Comparison of ENCODE assay signal across 18 cellular contexts in genomic region chr10:27197980-27198645, GRCh38. TPM values are rescaled to one million over a fixed set of nuclear protein-coding genes. Genes with fewer than 3 reads are reported as not detected.
DNase-seq lines count a peak whose midpoint lies in the region; ATAC-seq, FAIRE-seq and TF ChIP-seq lines count a peak whose summit lies in the region.
"Had no signal": no experiment of that assay in that cellular context is flagged by ENCODE, and none has a peak within 500 bp of the region (broad histone marks: within the 10 kb centered on the region; RNA-seq: fewer than 3 reads in every experiment).

No MANE protein-coding gene starts in this region.

- peak; percentile 61 for FAIRE-seq in GM19239 (lab: Jason Lieb, UNC)

- H3K27me3 Mint-ChIP-seq in brain (no peaks in the 10 kb centered on the region), Caco-2 (ENCODE audit: insufficient read depth, unreplicated experiment) (no peaks in the 10 kb centered on the region)

- H3K36me3 Mint-ChIP-seq in brain (peaks cover 30% of the 10 kb centered on the region), Caco-2 (ENCODE audit: insufficient read depth, unreplicated experiment) (peaks cover 21% of the 10 kb centered on the region)

- DNase-seq in DMS 273 (lab: John Stamatoyannopoulos, UW; ENCODE audit: unreplicated experiment) (peak; percentile 28), DMS 273 treated with DMSO at 0.1 percent for 48 hours (lab: John Stamatoyannopoulos, UW) (no peak), GM19239 (ENCODE audit: insufficient read length, low spot score) (no peak), inferior parietal cortex (ENCODE audit: extremely low spot score) (peak; percentile 13), Caco-2 (no peak), SW480 (ENCODE audit: low spot score) (no peak)
- DNase-seq: amniotic stem cell, C1 segment of cervical spinal cord, cerebellar nuclear complex, DMS53, left colon, NCI-H1417, NCI-H446 treated with DMSO at 0.1 percent for 48 hours, SJCRH30, thyroid gland had no signal

- intact Hi-C loops in Caco-2 (cut with micrococcal nuclease; ENCODE audit: unreplicated experiment) = no loop called here

- no peak overlapping the region for H3K4me3 ChIP-seq in Caco-2 (ENCODE audit: low read depth, low read length)
- H3K4me3 ChIP-seq: SJCRH30, thyroid gland had no signal

- H3K4me3 Mint-ChIP-seq in brain = no peak overlapping the region
- no peak overlapping the region for H3K4me3 Mint-ChIP-seq in Caco-2 (ENCODE audit: unreplicated experiment)
- H3K4me3 Mint-ChIP-seq: T-helper 2 cell treated with Interferon-gamma antibody and Interleukin-4, amounts not matched to agents 5 μg/mL and 100 μg/mL, for 36 hours had no signal

- TF ChIP-seq CTCF in brain (conservative IDR thresholded peaks at IDR 0.05) = no peak
- TF ChIP-seq CTCF in Caco-2 (IDR thresholded peaks at IDR 0.05; ENCODE audit: insufficient read depth in 1 of 2, low read depth in 1 of 2, low read length in 1 of 2, severe bottlenecking in 1 of 2, unreplicated experiment in 1 of 2) = no peak

- no TSS peak for BruUV-seq in Caco-2 (replicated peaks; lab: Mats Ljungman, UMichigan)

- no peaks in the 10 kb centered on the region for H3K27me3 ChIP-seq in Caco-2 (replicated peaks; ENCODE audit: control insufficient read depth, insufficient read depth, low read length)
- H3K27me3 ChIP-seq: SJCRH30, thyroid gland had no signal

- POLR2A ChIA-PET in Caco-2 (lab: Charles Lee) = no interaction called here

- no peaks in the 10 kb centered on the region for H3K9me3 ChIP-seq in Caco-2
- H3K9me3 ChIP-seq: SJCRH30, thyroid gland had no signal

- 0 out of 2 replicates have a peak, but pooled peaks cover 1% of the 10 kb centered on the region for H3K36me3 ChIP-seq in Caco-2 (ENCODE audit: control insufficient read depth, insufficient read depth, low read length)

- H3K4me1 Mint-ChIP-seq in brain (peaks cover 8% of the 10 kb centered on the region), Caco-2 (ENCODE audit: low read depth, unreplicated experiment) (peaks cover 11% of the 10 kb centered on the region)

- CTCF ChIA-PET in Caco-2 (lab: Charles Lee) = no interaction called here

- H3K4me1 ChIP-seq in Caco-2 = peaks cover 9% of the 10 kb centered on the region; the same call in 1 of the 2 replicates
- H3K4me1 ChIP-seq: SJCRH30, thyroid gland had no signal

- no peak for ATAC-seq in GM18861 (IDR thresholded peaks at IDR 0.05; ENCODE audit: unreplicated experiment)
- ATAC-seq: left colon had no signal

- no peaks in the 10 kb centered on the region for H3K9me3 Mint-ChIP-seq in brain
- no peaks in the 10 kb centered on the region for H3K9me3 Mint-ChIP-seq in Caco-2 (ENCODE audit: unreplicated experiment)
- H3K9me3 Mint-ChIP-seq: T-helper 2 cell treated with Interferon-gamma antibody and Interleukin-4, amounts not matched to agents 5 μg/mL and 100 μg/mL, for 36 hours had no signal

- H3K27ac Mint-ChIP-seq in brain (peak overlapping the region; percentile 15 to 55 (median 39)), Caco-2 (ENCODE audit: unreplicated experiment) (no peak overlapping the region)
- H3K27ac Mint-ChIP-seq: T-helper 2 cell treated with Interferon-gamma antibody and Interleukin-4, amounts not matched to agents 5 μg/mL and 100 μg/mL, for 36 hours had no signal

RNA-seq across cellular contexts. Expression of gene ACBD5, which starts 42.5 kb away (rescaled TPM):
- 14.3 TPM for polyA plus RNA-seq in brain (ENCODE audit: insufficient read depth, low read depth, low replicate concordance)
- 36.7 and 38.3 TPM in 2 replicates for total RNA-seq in Caco-2 (2022)

RNA-seq across cellular contexts. Expression of gene MASTL, which starts 43.0 kb away (rescaled TPM):
- polyA plus RNA-seq in brain (ENCODE audit: insufficient read depth, low read depth, low replicate concordance) = 12.5 TPM
- 40.2 and 40.5 TPM in 2 replicates for total RNA-seq in Caco-2 (2022)

RNA-seq across cellular contexts. Expression of gene YME1L1, which starts 43.9 kb away (rescaled TPM):
- 65.1 TPM for polyA plus RNA-seq in brain (ENCODE audit: insufficient read depth, low read depth, low replicate concordance)
- total RNA-seq in Caco-2 (2022) = 200 and 203 TPM in 2 replicates

Comparison
In these comparisons a context has a peak if more than half of its experiments do, and no peak if none do; other contexts are left out.
1. DNase-seq: peak in DMS 273 (single experiment) and inferior parietal cortex (single experiment); none in DMS 273 treated with DMSO at 0.1 percent for 48 hours (single experiment), GM19239 (single experiment), Caco-2 (0 of 2) and SW480 (single experiment).